In genomic region chr15:52652286-52652685, GRCh38 we compare ENCODE assay signal across 8 cellular contexts. TPM values are rescaled to one million over a fixed set of nuclear protein-coding genes. Genes with fewer than 3 reads are reported as not detected.
DNase-seq lines count a peak whose midpoint lies in the region; ATAC-seq and TF ChIP-seq lines count a peak whose summit lies in the region.

No MANE protein-coding gene starts in this region.

- H3K23ac ChIP-seq in trophoblast cell (ENCODE audit: low read length) = no peak overlapping the region

- peaks cover 13 to 43% of the 10 kb centered on the region in 2 donors for H3K4me1 ChIP-seq in left lung
- H3K4me1 ChIP-seq in thoracic aorta (ENCODE audit: control insufficient read depth in 1 of 2, low read depth in 2 of 2) = peaks cover 26 to 30% of the 10 kb centered on the region in 2 donors
- no peaks in the 10 kb centered on the region for H3K4me1 ChIP-seq in trophoblast cell (ENCODE audit: control insufficient read depth in 1 of 2, insufficient read depth in 2 of 2, low read length in 2 of 2)

- H2BK5ac ChIP-seq in trophoblast cell (ENCODE audit: low read depth, low read length, poor library complexity) = no peak overlapping the region

- CTCF ChIA-PET in activated B cell treated with CpG ODN at 0.5 μM for 24 hours (lab: Charles Lee) = interaction anchor here (1.4 kb wide), 1 partner anchor 83 kb away, joined by 6 read pairs; no protein-coding TSS in a partner anchor

- no peak overlapping the region for H4K12ac ChIP-seq in trophoblast cell (ENCODE audit: low read depth, low read length)

- H3K27me3 ChIP-seq in left lung (no peaks in the 10 kb centered on the region), thoracic aorta (replicated peaks; ENCODE audit: insufficient read depth) (no peaks in the 10 kb centered on the region), trophoblast cell (ENCODE audit: insufficient read depth, low read length) (no peaks in the 10 kb centered on the region)

- H2AFZ ChIP-seq in trophoblast cell (ENCODE audit: insufficient read depth, low read length, poor library complexity) = no peak overlapping the region

- no peak for DNase-seq in activated T-cell treated with anti-CD3 and anti-CD28 coated beads, Interleukin-2, amount 50 U/mL, for 72 hours
- no peak for DNase-seq in activated T-cell treated with anti-CD3 and anti-CD28 coated beads, Interleukin-2, amount 50 U/mL, for 4 hours
- DNase-seq in activated B cell treated with CpG ODN at 0.5 μM for 24 hours = no peak
- no peak for DNase-seq in left lung
- no peak for DNase-seq in thoracic aorta (ENCODE audit: low spot score)
- no peak for DNase-seq in NCI-H446 (lab: John Stamatoyannopoulos, UW)
- no peak for DNase-seq in NCI-H1694 treated with DMSO at 0.1 percent for 48 hours (lab: John Stamatoyannopoulos, UW)
- no peak for DNase-seq in trophoblast cell

- TF ChIP-seq CTCF in activated B cell treated with CpG ODN at 0.5 μM for 24 hours (IDR thresholded peaks at IDR 0.05) (no peak), left lung (IDR thresholded peaks at IDR 0.05) (no peak), thoracic aorta (IDR thresholded peaks at IDR 0.05) (no peak)

- H3K79me2 ChIP-seq in trophoblast cell (ENCODE audit: control insufficient read depth, insufficient read depth, low read length, poor library complexity) = no peaks in the 10 kb centered on the region

- no peak for ATAC-seq in activated T-cell treated with anti-CD3 and anti-CD28 coated beads, Interleukin-2, amount 50 U/mL, for 72 hours (replicated peaks in 1 of 2)
- ATAC-seq in activated T-cell treated with anti-CD3 and anti-CD28 coated beads, Interleukin-2, amount 50 U/mL, for 4 hours = no peak
- ATAC-seq in activated B cell treated with CpG ODN at 0.5 μM for 24 hours (ENCODE audit: low read depth) (peak; percentile 11), left lung (no peak), thoracic aorta (ENCODE audit: insufficient number of reproducible peaks, low FRiP score, low read depth) (no peak)

- H2BK12ac ChIP-seq in trophoblast cell (ENCODE audit: low read length) = no peak overlapping the region

- no peak overlapping the region for H2BK120ac ChIP-seq in trophoblast cell (ENCODE audit: insufficient read depth, low read length, poor library complexity)

- no peak overlapping the region for H3K18ac ChIP-seq in trophoblast cell (ENCODE audit: low read length)

- H3K9me3 ChIP-seq in left lung (no peaks in the 10 kb centered on the region), thoracic aorta (no peaks in the 10 kb centered on the region), trophoblast cell (ENCODE audit: insufficient read depth, low read depth, low read length) (no peaks in the 10 kb centered on the region)

- H3K4me3 Mint-ChIP-seq in activated T-cell treated with anti-CD3 and anti-CD28 coated beads, Interleukin-2, amount 50 U/mL, for 72 hours = peak overlapping the region; percentile 69 to 77
- H3K4me3 Mint-ChIP-seq in activated T-cell treated with anti-CD3 and anti-CD28 coated beads, Interleukin-2, amount 50 U/mL, for 4 hours = no peak overlapping the region
- H3K4me3 Mint-ChIP-seq in activated B cell treated with CpG ODN at 0.5 μM for 24 hours = no peak overlapping the region

- peaks cover 12% of the 10 kb centered on the region for H3K4me1 Mint-ChIP-seq in activated T-cell treated with anti-CD3 and anti-CD28 coated beads, Interleukin-2, amount 50 U/mL, for 72 hours (ENCODE audit: low read depth)
- peaks cover 18% of the 10 kb centered on the region for H3K4me1 Mint-ChIP-seq in activated T-cell treated with anti-CD3 and anti-CD28 coated beads, Interleukin-2, amount 50 U/mL, for 4 hours (ENCODE audit: low read depth)
- H3K4me1 Mint-ChIP-seq in activated B cell treated with CpG ODN at 0.5 μM for 24 hours = peaks cover 14% of the 10 kb centered on the region

- H3K4ac ChIP-seq in trophoblast cell (ENCODE audit: low read depth, low read length) = no peak overlapping the region

- H3K9ac ChIP-seq in trophoblast cell (ENCODE audit: low read length) = no peak overlapping the region

- intact Hi-C loops in activated B cell treated with CpG ODN at 0.5 μM for 24 hours (cut with micrococcal nuclease) (loop anchor here (1.0 to 2.0 kb wide), 2 partner anchors 27 to 78 kb away; partner anchors contain the start of gene ATOSA), left lung (cut with DNase I) (no loop called here)

- H3K9me3 Mint-ChIP-seq in activated T-cell treated with anti-CD3 and anti-CD28 coated beads, Interleukin-2, amount 50 U/mL, for 72 hours = no peaks in the 10 kb centered on the region
- no peaks in the 10 kb centered on the region for H3K9me3 Mint-ChIP-seq in activated T-cell treated with anti-CD3 and anti-CD28 coated beads, Interleukin-2, amount 50 U/mL, for 4 hours
- no peaks in the 10 kb centered on the region for H3K9me3 Mint-ChIP-seq in activated B cell treated with CpG ODN at 0.5 μM for 24 hours

- H3K4me3 ChIP-seq in left lung (no peak overlapping the region), thoracic aorta (peak overlapping the region; percentile 55), trophoblast cell (ENCODE audit: low read depth, low read length) (no peak overlapping the region)

- H3K14ac ChIP-seq in trophoblast cell (ENCODE audit: low read length) = no peak overlapping the region

- POLR2A ChIA-PET in activated B cell treated with CpG ODN at 0.5 μM for 24 hours (lab: Charles Lee) = interaction anchor here (0.8 to 1.5 kb wide), 3 partner anchors 27 to 398 kb away, joined by 3 to 5 read pairs (median 3); partner anchors contain the start of gene ATOSA

- no peak overlapping the region for H4K91ac ChIP-seq in trophoblast cell (ENCODE audit: low read depth, low read length)

- H3K79me1 ChIP-seq in trophoblast cell (ENCODE audit: low read length) = no peaks in the 10 kb centered on the region

- no peak overlapping the region for H3K4me2 ChIP-seq in trophoblast cell (ENCODE audit: low read length)

- H3K27me3 Mint-ChIP-seq in activated T-cell treated with anti-CD3 and anti-CD28 coated beads, Interleukin-2, amount 50 U/mL, for 72 hours (ENCODE audit: low read depth) = no peaks in the 10 kb centered on the region
- H3K27me3 Mint-ChIP-seq in activated T-cell treated with anti-CD3 and anti-CD28 coated beads, Interleukin-2, amount 50 U/mL, for 4 hours (ENCODE audit: low read depth) = no peaks in the 10 kb centered on the region
- no peaks in the 10 kb centered on the region for H3K27me3 Mint-ChIP-seq in activated B cell treated with CpG ODN at 0.5 μM for 24 hours

- peaks cover 0 to 3% of the 10 kb centered on the region in 2 donors for H3K36me3 Mint-ChIP-seq in activated T-cell treated with anti-CD3 and anti-CD28 coated beads, Interleukin-2, amount 50 U/mL, for 72 hours (ENCODE audit: insufficient read depth in 2 of 2)
- H3K36me3 Mint-ChIP-seq in activated T-cell treated with anti-CD3 and anti-CD28 coated beads, Interleukin-2, amount 50 U/mL, for 4 hours (ENCODE audit: insufficient read depth) = peaks cover 24% of the 10 kb centered on the region
- H3K36me3 Mint-ChIP-seq in activated B cell treated with CpG ODN at 0.5 μM for 24 hours (ENCODE audit: low read depth) = peaks cover 48% of the 10 kb centered on the region

- WGBS in trophoblast cell (ENCODE audit: extremely low coverage, insufficient coverage, insufficient read length) = no CpG with 5 or more reads among the region's 1 CpG

- peak overlapping the region; percentile 53 to 85 for H3K27ac ChIP-seq in left lung
- peak overlapping the region; percentile 29 to 65 for H3K27ac ChIP-seq in thoracic aorta
- no peak overlapping the region for H3K27ac ChIP-seq in trophoblast cell (ENCODE audit: low read depth, low read length)

- H3K36me3 ChIP-seq in left lung = peaks cover 0 to 7% of the 10 kb centered on the region in 2 donors
- no peaks in the 10 kb centered on the region for H3K36me3 ChIP-seq in thoracic aorta
- no peaks in the 10 kb centered on the region for H3K36me3 ChIP-seq in trophoblast cell (ENCODE audit: control insufficient read depth in 1 of 2, insufficient read depth in 2 of 2, low read length in 2 of 2)

- H2AK5ac ChIP-seq in trophoblast cell (ENCODE audit: low read length) = no peak overlapping the region

- no peak overlapping the region for H4K8ac ChIP-seq in trophoblast cell (ENCODE audit: low read depth, low read length)

- no peak overlapping the region for H3K27ac Mint-ChIP-seq in activated T-cell treated with anti-CD3 and anti-CD28 coated beads, Interleukin-2, amount 50 U/mL, for 72 hours
- peak overlapping the region; percentile 46 for H3K27ac Mint-ChIP-seq in activated B cell treated with CpG ODN at 0.5 μM for 24 hours

RNA-seq across cellular contexts. Expression of gene ATOSA, which starts 26.9 kb away (rescaled TPM):
- total RNA-seq in activated T-cell treated with anti-CD3 and anti-CD28 coated beads, Interleukin-2, amount 50 U/mL, for 72 hours = 10 to 100 TPM; 37.2 to 41.7 TPM
- 10 to 100 TPM in 1 of 3 donors, 1 to 10 TPM in 2; 6.8 to 12.2 (median 8.1) TPM for total RNA-seq in activated T-cell treated with anti-CD3 and anti-CD28 coated beads, Interleukin-2, amount 50 U/mL, for 4 hours
- total RNA-seq in activated B cell treated with CpG ODN at 0.5 μM for 24 hours (73.8 and 96.8 TPM in 2 replicates), left lung (10 to 100 TPM; 34.5 to 40.8 TPM), thoracic aorta (10 to 100 TPM; 47.8 to 59.4 TPM)
- 49.0 and 49.5 TPM in 2 replicates for polyA plus RNA-seq in trophoblast cell (2013)

Comparison
In these comparisons a context has a peak if more than half of its experiments do, and no peak if none do; other contexts are left out.
1. H3K4me3 Mint-ChIP-seq: peak in activated T-cell treated with anti-CD3 and anti-CD28 coated beads, Interleukin-2, amount 50 U/mL, for 72 hours (2 of 2); none in activated T-cell treated with anti-CD3 and anti-CD28 coated beads, Interleukin-2, amount 50 U/mL, for 4 hours (single experiment) and activated B cell treated with CpG ODN at 0.5 μM for 24 hours (single experiment).